ENCODE assay signal across 26 cellular contexts in genomic region chr5:62643556-62644451, GRCh38.
DNase-seq lines count a peak whose midpoint lies in the region; ATAC-seq, FAIRE-seq and TF ChIP-seq lines count a peak whose summit lies in the region.
"Had no signal": no experiment of that assay in that cellular context is flagged by ENCODE, and none has a peak within 500 bp of the region (broad histone marks: within the 10 kb centered on the region; RNA-seq: fewer than 3 reads in every experiment).

No MANE protein-coding gene starts in this region.

- no peak overlapping the region for H3K4me3 ChIP-seq in mammary epithelial cell (replicated peaks in 1 of 3; ENCODE audit: insufficient read depth in 1 of 3, low read depth in 2 of 3, low read length in 3 of 3)
- H3K4me3 ChIP-seq in upper lobe of right lung: no peak overlapping the region
- H3K4me3 ChIP-seq: sigmoid colon had no signal

- dilution Hi-C loops in mammary epithelial cell (cut with HindIII; ENCODE audit: low sequenced_read_pairs): no loop called here

- no peaks in the 10 kb centered on the region for H4K20me1 ChIP-seq in mammary epithelial cell (ENCODE audit: insufficient read depth, low read length)

- FAIRE-seq in urothelium cell line (lab: Jason Lieb, UNC): no peak
- FAIRE-seq: D721Med, G401.6 had no signal

- peak; percentile 5 for DNase-seq in MCF 10A (ENCODE audit: unreplicated experiment)
- DNase-seq in mammary epithelial cell: no peak
- peak; percentile 82 for DNase-seq in NCI-H2029 (lab: John Stamatoyannopoulos, UW)
- no peak for DNase-seq in upper lobe of right lung
- DNase-seq in urothelium cell line (ENCODE audit: low spot score): no peak
- DNase-seq: activated CD4-positive, alpha-beta T cell treated with anti-CD3 and anti-CD28 coated beads for 48 hours; activated CD8-positive, alpha-beta memory T cell treated with anti-CD3 and anti-CD28 coated beads, Interleukin-2, amount 10 ng/mL, durations not matched to agents 7 days and 5 days; activated naive CD4-positive, alpha-beta T cell treated with anti-CD3 and anti-CD28 coated beads, Interleukin-2, amount 50 U/mL, for 16 hours; anterior cingulate cortex; C1 segment of cervical spinal cord; dermis blood vessel endothelial cell; KG1; mesenchymal stem cell; MV-4-11; naive B cell; NCI-H2081 treated with DMSO at 0.1 percent for 48 hours; NCI-H524 treated with DMSO at 0.1 percent for 48 hours; sigmoid colon; stimulated activated CD8-positive, alpha-beta memory T cell treated with anti-CD3 and anti-CD28 coated beads, Interleukin-4, amount 100 ng/mL, for 48 hours; T-helper 1 cell had no signal

- H3K27ac Mint-ChIP-seq in MCF 10A (ENCODE audit: low read depth, unreplicated experiment): no peak overlapping the region
- peak overlapping the region; percentile 30 for H3K27ac Mint-ChIP-seq in dendritic cell treated with granulocyte-macrophage colony-stimulating factor and Interleukin-4, amounts not matched to agents 40 ng/mL and 50 ng/mL, for 4 days
- H3K27ac Mint-ChIP-seq: activated CD8-positive, alpha-beta memory T cell treated with anti-CD3 and anti-CD28 coated beads, Interleukin-2, amount 10 ng/mL, durations not matched to agents 7 days and 5 days; type B pancreatic cell had no signal

- no peak overlapping the region for H3K9ac ChIP-seq in mammary epithelial cell (ENCODE audit: insufficient read depth, low read length)

- H3K27me3 ChIP-seq in mammary epithelial cell (ENCODE audit: insufficient read depth, low read length) (no peaks in the 10 kb centered on the region), upper lobe of right lung (no peaks in the 10 kb centered on the region)
- H3K27me3 ChIP-seq: sigmoid colon had no signal

- H2AFZ ChIP-seq in mammary epithelial cell (ENCODE audit: low read depth, low read length): no peak overlapping the region

- no peaks in the 10 kb centered on the region for H3K79me2 ChIP-seq in mammary epithelial cell (ENCODE audit: insufficient read depth, low read length)

- no peaks in the 10 kb centered on the region for H3K9me3 Mint-ChIP-seq in MCF 10A (ENCODE audit: unreplicated experiment)
- H3K9me3 Mint-ChIP-seq in dendritic cell treated with granulocyte-macrophage colony-stimulating factor and Interleukin-4, amounts not matched to agents 40 ng/mL and 50 ng/mL, for 4 days: no peaks in the 10 kb centered on the region
- H3K9me3 Mint-ChIP-seq: naive B cell, type B pancreatic cell had no signal

- in situ Hi-C loops in mammary epithelial cell (cut with MboI; ENCODE audit: low sequenced_read_pairs in 2 of 2): no loop called here

- H3K4me2 ChIP-seq in mammary epithelial cell (ENCODE audit: insufficient read depth, low read depth, low read length): no peak overlapping the region

- H3K9me3 ChIP-seq in mammary epithelial cell (replicated peaks; ENCODE audit: insufficient read depth, low read length) (no peaks in the 10 kb centered on the region), upper lobe of right lung (no peaks in the 10 kb centered on the region)
- H3K9me3 ChIP-seq: sigmoid colon had no signal

- intact Hi-C loops in MCF 10A (cut with micrococcal nuclease) (no loop called here), mammary epithelial cell (cut with micrococcal nuclease) (no loop called here), upper lobe of right lung (cut with DNase I) (no loop called here)
- intact Hi-C loops in dendritic cell treated with granulocyte-macrophage colony-stimulating factor and Interleukin-4, amounts not matched to agents 40 ng/mL and 50 ng/mL, for 4 days (cut with micrococcal nuclease): no loop called here

- BruUV-seq in MCF 10A (replicated peaks; lab: Mats Ljungman, UMichigan) (no TSS peak), mammary epithelial cell (replicated peaks; lab: Mats Ljungman, UMichigan) (no TSS peak)

- H3K4me1 ChIP-seq in mammary epithelial cell (ENCODE audit: insufficient read depth, low read length) (no peaks in the 10 kb centered on the region), upper lobe of right lung (no peaks in the 10 kb centered on the region)
- H3K4me1 ChIP-seq: sigmoid colon had no signal

- CTCF ChIA-PET in MCF 10A (lab: Yijun Ruan, JAX) (interaction anchor here (1.5 kb wide), 1 partner anchor 188 kb away, joined by 4 read pairs; no protein-coding TSS in a partner anchor), mammary epithelial cell (lab: Charles Lee; ENCODE audit: low non-redundant PET) (no interaction called here)

- H3K27ac ChIP-seq in mammary epithelial cell (ENCODE audit: insufficient read depth, low read depth, low read length) (no peak overlapping the region), upper lobe of right lung (no peak overlapping the region)
- H3K27ac ChIP-seq: sigmoid colon had no signal

- WGBS in mammary epithelial cell (ENCODE audit: low coverage, missing lambda C conversion rate): 96% methylated on average over 17 of the region's 17 CpGs

- H3K36me3 ChIP-seq in mammary epithelial cell (ENCODE audit: insufficient read depth, low read length) (no peaks in the 10 kb centered on the region), upper lobe of right lung (no peaks in the 10 kb centered on the region)
- H3K36me3 ChIP-seq: sigmoid colon had no signal

- no peaks in the 10 kb centered on the region for H3K27me3 Mint-ChIP-seq in MCF 10A (ENCODE audit: insufficient read depth, unreplicated experiment)
- H3K27me3 Mint-ChIP-seq in dendritic cell treated with granulocyte-macrophage colony-stimulating factor and Interleukin-4, amounts not matched to agents 40 ng/mL and 50 ng/mL, for 4 days: no peaks in the 10 kb centered on the region
- H3K27me3 Mint-ChIP-seq: activated CD8-positive, alpha-beta memory T cell treated with anti-CD3 and anti-CD28 coated beads, Interleukin-2, amount 10 ng/mL, durations not matched to agents 7 days and 5 days; naive B cell; type B pancreatic cell had no signal

- POLR2A ChIA-PET in MCF 10A (lab: Yijun Ruan, JAX): interaction anchor here (0.6 kb wide), 1 partner anchor 165 kb away, joined by 4 read pairs; no protein-coding TSS in a partner anchor

- TF ChIP-seq CTCF in MCF 10A (IDR thresholded peaks at IDR 0.05; ENCODE audit: unreplicated experiment): no peak
- no peak for TF ChIP-seq CTCF in mammary epithelial cell (conservative IDR thresholded peaks at IDR 0.05 in 1 of 2, IDR thresholded peaks at IDR 0.05 in 1 of 2; ENCODE audit: extremely low read depth in 1 of 2, insufficient read depth in 1 of 2, low read depth in 1 of 2, low read length in 2 of 2)
- no peak for TF ChIP-seq CTCF in upper lobe of right lung (IDR thresholded peaks at IDR 0.05)

- H3K4me3 Mint-ChIP-seq in MCF 10A (ENCODE audit: unreplicated experiment): no peak overlapping the region
- H3K4me3 Mint-ChIP-seq in dendritic cell treated with granulocyte-macrophage colony-stimulating factor and Interleukin-4, amounts not matched to agents 40 ng/mL and 50 ng/mL, for 4 days: no peak overlapping the region
- H3K4me3 Mint-ChIP-seq: activated CD8-positive, alpha-beta memory T cell treated with anti-CD3 and anti-CD28 coated beads, Interleukin-2, amount 10 ng/mL, durations not matched to agents 7 days and 5 days; naive B cell; type B pancreatic cell had no signal

- H3K4me1 Mint-ChIP-seq in MCF 10A (ENCODE audit: insufficient read depth, unreplicated experiment): peaks cover 6% of the 10 kb centered on the region
- peaks cover 34% of the 10 kb centered on the region for H3K4me1 Mint-ChIP-seq in dendritic cell treated with granulocyte-macrophage colony-stimulating factor and Interleukin-4, amounts not matched to agents 40 ng/mL and 50 ng/mL, for 4 days (ENCODE audit: low read depth)

- no peaks in the 10 kb centered on the region for H3K36me3 Mint-ChIP-seq in MCF 10A (ENCODE audit: insufficient read depth, unreplicated experiment)
- no peaks in the 10 kb centered on the region for H3K36me3 Mint-ChIP-seq in dendritic cell treated with granulocyte-macrophage colony-stimulating factor and Interleukin-4, amounts not matched to agents 40 ng/mL and 50 ng/mL, for 4 days (ENCODE audit: low read depth)
- H3K36me3 Mint-ChIP-seq: naive B cell had no signal

- peak; percentile 19 for ATAC-seq in upper lobe of right lung
- ATAC-seq in GM18511 (IDR thresholded peaks at IDR 0.05; ENCODE audit: unreplicated experiment): no peak
- no peak for ATAC-seq in GM18907 (IDR thresholded peaks at IDR 0.05; ENCODE audit: unreplicated experiment)
- ATAC-seq: activated CD8-positive, alpha-beta memory T cell treated with anti-CD3 and anti-CD28 coated beads, Interleukin-2, amount 10 ng/mL, durations not matched to agents 7 days and 5 days had no signal

Comparison
In these comparisons a context has a peak if more than half of its experiments do, and no peak if none do; other contexts are left out.
1. DNase-seq: peak in MCF 10A (single experiment) and NCI-H2029 (single experiment); none in mammary epithelial cell (single experiment), upper lobe of right lung (single experiment) and urothelium cell line (single experiment).